In genomic region chr14:21428930-21429329, GRCh38 we compare ENCODE assay signal across 1 cellular context.
TF ChIP-seq lines count a peak whose summit lies in the region.

No MANE protein-coding gene starts in this region.

TF ChIP-seq in SK-N-SH, 30 proteins besides CTCF, POLR2A, EP300 and RAD21 (continued from another document):
- TF ChIP-seq SMC3 (IDR thresholded peaks at IDR 0.05; ENCODE audit: low read depth, low read length) (no peak), ELF1 (IDR thresholded peaks at IDR 0.05) (no peak), FOSL2 (IDR thresholded peaks at IDR 0.05; ENCODE audit: borderline replicate concordance, low read depth) (no peak), POLR2AphosphoS5 (IDR thresholded peaks at IDR 0.05; ENCODE audit: low read depth, low read length) (no peak)
TF ChIP-seq in SK-N-SH: peak in this region for 1.
